2 cellular contexts compared by ENCODE assay signal in the genomic region with DNA sequence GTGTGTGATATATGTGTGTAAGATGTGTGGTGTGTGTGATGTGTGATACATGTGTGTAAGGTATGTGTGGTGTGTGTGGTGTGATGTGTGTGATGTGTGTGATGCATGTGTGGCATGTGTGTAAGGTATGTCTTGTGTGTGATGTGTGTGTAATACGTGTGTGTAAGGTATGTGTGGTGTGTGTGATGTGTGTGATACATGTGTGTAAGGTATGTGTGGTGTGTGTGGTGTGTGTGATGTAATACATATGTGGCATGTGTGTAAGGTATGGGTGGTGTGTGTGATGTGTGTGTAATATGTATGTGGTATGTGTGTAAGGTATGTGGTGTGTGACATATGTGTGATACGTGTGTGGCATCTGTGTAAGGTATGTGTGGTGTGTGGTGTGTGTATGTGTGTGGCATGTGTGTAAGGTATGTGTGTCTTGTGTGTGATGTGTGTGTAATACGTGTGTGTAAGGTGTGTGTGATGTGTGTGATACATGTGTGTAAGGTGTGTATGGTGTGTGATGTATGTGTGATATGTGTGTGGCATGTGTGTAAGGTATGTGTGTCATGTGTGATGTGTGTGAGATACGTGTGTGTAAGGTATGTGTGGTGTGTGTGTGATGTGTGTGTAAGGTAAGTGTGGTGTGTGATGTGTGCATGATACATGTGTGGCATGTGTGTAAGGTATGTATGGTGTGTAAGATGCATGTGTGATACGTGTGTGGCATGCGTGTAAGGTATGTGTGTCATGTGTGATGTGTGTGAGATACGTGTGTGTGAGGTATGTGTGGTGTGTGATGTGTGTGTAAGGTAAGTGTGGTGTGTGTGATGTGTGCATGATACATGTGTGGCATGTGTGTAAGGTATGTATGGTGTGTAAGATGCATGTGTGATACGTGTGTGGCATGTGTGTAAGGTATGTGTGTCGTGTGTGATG.
TF ChIP-seq lines count a peak whose summit lies in the region.
"Not testable (repeated sequence)": the region's sequence is repeated elsewhere in the genome, so short reads cannot be mapped to it uniquely, and the experiment has no call there.

No MANE protein-coding gene starts in this region.

TF ChIP-seq in GM12878, 131 proteins besides CTCF, POLR2A, EP300 and RAD21:
- TF ChIP-seq, protein P1, sequence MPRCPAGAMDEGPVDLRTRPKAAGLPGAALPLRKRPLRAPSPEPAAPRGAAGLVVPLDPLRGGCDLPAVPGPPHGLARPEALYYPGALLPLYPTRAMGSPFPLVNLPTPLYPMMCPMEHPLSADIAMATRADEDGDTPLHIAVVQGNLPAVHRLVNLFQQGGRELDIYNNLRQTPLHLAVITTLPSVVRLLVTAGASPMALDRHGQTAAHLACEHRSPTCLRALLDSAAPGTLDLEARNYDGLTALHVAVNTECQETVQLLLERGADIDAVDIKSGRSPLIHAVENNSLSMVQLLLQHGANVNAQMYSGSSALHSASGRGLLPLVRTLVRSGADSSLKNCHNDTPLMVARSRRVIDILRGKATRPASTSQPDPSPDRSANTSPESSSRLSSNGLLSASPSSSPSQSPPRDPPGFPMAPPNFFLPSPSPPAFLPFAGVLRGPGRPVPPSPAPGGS (IDR thresholded peaks at IDR 0.05; ENCODE audit: borderline replicate concordance, insufficient read depth, low read depth, low read length, poor library complexity, severe bottlenecking), result peak; percentile 31

TF ChIP-seq in HepG2, 621 proteins besides CTCF, POLR2A, EP300 and RAD21:
- TF ChIP-seq FOXK2 (IDR thresholded peaks at IDR 0.05), result peak; percentile 6; the same call in 1 of the 2 replicates
- TF ChIP-seq, protein P2, sequence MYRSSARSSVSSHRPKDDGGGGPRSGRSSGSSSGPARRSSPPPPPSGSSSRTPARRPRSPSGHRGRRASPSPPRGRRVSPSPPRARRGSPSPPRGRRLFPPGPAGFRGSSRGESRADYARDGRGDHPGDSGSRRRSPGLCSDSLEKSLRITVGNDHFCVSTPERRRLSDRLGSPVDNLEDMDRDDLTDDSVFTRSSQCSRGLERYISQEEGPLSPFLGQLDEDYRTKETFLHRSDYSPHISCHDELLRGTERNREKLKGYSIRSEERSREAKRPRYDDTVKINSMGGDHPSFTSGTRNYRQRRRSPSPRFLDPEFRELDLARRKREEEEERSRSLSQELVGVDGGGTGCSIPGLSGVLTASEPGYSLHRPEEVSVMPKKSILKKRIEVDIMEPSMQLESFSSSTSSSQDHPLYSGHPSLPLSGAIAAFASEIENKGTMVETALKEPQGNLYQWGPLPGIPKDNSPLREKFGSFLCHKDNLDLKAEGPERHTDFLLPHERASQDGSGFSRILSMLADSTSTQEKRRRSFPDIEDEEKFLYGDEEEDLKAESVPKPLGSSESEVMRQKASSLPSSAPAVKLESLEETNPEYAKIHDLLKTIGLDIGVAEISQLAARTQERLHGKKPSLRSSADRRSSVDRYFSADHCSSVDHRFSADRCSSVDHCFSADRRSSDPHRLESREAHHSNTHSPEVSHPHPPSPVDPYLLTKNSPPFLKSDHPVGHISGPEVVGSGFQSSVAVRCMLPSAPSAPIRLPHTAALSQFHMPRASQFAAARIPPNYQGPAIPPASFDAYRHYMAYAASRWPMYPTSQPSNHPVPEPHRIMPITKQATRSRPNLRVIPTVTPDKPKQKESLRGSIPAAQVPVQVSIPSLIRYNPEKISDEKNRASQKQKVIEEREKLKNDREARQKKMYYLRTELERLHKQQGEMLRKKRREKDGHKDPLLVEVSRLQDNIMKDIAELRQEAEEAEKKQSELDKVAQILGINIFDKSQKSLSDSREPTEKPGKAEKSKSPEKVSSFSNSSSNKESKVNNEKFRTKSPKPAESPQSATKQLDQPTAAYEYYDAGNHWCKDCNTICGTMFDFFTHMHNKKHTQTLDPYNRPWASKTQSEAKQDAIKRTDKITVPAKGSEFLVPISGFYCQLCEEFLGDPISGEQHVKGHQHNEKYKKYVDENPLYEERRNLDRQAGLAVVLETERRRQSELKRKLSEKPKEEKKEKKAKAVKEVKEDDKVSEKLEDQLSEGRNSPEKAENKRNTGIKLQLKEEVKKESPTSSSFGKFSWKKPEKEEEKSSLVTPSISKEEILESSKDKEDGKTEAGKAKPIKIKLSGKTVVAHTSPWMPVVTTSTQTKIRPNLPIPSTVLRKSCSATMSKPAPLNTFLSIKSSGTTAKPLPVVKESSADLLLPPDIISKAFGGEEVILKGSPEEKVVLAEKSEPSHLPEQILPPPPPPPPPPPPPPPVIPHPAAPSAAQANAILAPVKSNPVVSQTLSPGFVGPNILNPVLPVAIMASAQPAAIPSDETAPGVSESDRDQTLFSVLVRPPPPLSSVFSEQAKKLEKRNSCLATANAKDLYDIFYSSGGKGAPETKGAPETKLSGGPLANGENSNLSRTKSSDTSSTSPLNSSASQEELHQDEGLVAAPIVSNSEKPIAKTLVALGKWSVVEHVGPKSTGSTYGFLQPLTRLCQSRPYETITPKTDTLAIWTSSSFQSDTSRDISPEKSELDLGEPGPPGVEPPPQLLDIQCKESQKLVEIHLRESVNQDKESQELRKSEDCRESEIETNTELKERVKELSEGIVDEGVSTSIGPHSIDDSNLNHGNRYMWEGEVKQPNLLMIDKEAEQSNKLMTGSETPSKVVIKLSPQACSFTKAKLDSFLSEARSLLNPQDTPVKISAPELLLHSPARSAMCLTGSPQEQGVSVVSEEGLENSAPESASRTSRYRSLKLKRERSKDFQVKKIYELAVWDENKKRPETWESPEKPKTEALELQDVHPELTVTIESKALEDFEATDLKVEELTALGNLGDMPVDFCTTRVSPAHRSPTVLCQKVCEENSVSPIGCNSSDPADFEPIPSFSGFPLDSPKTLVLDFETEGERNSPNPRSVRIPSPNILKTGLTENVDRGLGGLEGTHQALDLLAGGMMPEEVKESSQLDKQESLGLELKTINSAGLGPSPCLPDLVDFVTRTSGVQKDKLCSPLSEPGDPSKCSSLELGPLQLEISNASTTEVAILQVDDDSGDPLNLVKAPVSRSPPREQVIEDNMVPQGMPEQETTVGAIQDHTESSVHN (CRISPR knock-in tag; IDR thresholded peaks at IDR 0.05), result 0 out of 2 replicates have a peak, but pooled peaks have one; percentile 21
- peak; percentile 72; the same call in 1 of the 2 replicates for TF ChIP-seq CREB1 (IDR thresholded peaks at IDR 0.05)
- TF ChIP-seq CREB1 (CRISPR knock-in tag; IDR thresholded peaks at IDR 0.05); ATF7 (CRISPR knock-in tag; IDR thresholded peaks at IDR 0.05); NONO (CRISPR knock-in tag; conservative IDR thresholded peaks at IDR 0.05); SOX6 (CRISPR knock-in tag; IDR thresholded peaks at IDR 0.05); FOXP1 (CRISPR knock-in tag; IDR thresholded peaks at IDR 0.05): not testable (repeated sequence)
- TF ChIP-seq RAD51 (IDR thresholded peaks at IDR 0.05; ENCODE audit: borderline replicate concordance), result peak; percentile 18; the same call in 1 of the 2 replicates
- 0 out of 2 replicates have a peak, but pooled peaks have one; percentile 50 for TF ChIP-seq ARNT (IDR thresholded peaks at IDR 0.05)
- TF ChIP-seq ATF7 (IDR thresholded peaks at IDR 0.05), result peak; percentile 55; the same call in 1 of the 2 replicates
- peak; percentile 19; the same call in 1 of the 2 replicates for TF ChIP-seq NONO (IDR thresholded peaks at IDR 0.05)
- TF ChIP-seq, protein P3, sequence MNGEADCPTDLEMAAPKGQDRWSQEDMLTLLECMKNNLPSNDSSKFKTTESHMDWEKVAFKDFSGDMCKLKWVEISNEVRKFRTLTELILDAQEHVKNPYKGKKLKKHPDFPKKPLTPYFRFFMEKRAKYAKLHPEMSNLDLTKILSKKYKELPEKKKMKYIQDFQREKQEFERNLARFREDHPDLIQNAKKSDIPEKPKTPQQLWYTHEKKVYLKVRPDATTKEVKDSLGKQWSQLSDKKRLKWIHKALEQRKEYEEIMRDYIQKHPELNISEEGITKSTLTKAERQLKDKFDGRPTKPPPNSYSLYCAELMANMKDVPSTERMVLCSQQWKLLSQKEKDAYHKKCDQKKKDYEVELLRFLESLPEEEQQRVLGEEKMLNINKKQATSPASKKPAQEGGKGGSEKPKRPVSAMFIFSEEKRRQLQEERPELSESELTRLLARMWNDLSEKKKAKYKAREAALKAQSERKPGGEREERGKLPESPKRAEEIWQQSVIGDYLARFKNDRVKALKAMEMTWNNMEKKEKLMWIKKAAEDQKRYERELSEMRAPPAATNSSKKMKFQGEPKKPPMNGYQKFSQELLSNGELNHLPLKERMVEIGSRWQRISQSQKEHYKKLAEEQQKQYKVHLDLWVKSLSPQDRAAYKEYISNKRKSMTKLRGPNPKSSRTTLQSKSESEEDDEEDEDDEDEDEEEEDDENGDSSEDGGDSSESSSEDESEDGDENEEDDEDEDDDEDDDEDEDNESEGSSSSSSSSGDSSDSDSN (CRISPR knock-in tag; IDR thresholded peaks at IDR 0.05), result 0 out of 2 replicates have a peak, but pooled peaks have one; percentile 24
- TF ChIP-seq, protein P4, sequence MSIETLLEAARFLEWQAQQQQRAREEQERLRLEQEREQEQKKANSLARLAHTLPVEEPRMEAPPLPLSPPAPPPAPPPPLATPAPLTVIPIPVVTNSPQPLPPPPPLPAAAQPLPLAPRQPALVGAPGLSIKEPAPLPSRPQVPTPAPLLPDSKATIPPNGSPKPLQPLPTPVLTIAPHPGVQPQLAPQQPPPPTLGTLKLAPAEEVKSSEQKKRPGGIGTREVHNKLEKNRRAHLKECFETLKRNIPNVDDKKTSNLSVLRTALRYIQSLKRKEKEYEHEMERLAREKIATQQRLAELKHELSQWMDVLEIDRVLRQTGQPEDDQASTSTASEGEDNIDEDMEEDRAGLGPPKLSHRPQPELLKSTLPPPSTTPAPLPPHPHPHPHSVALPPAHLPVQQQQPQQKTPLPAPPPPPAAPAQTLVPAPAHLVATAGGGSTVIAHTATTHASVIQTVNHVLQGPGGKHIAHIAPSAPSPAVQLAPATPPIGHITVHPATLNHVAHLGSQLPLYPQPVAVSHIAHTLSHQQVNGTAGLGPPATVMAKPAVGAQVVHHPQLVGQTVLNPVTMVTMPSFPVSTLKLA (IDR thresholded peaks at IDR 0.05), result peak; percentile 79
- peak; percentile 85; the same call in 1 of the 2 replicates for TF ChIP-seq SOX6 (IDR thresholded peaks at IDR 0.05)
- 0 out of 2 replicates have a peak, but pooled peaks have one; percentile 22 for TF ChIP-seq ZNF468 (CRISPR knock-in tag; IDR thresholded peaks at IDR 0.05)
- TF ChIP-seq FOXP1 (IDR thresholded peaks at IDR 0.05), result 0 out of 2 replicates have a peak, but pooled peaks have one; percentile 15
- TF ChIP-seq, protein P5, sequence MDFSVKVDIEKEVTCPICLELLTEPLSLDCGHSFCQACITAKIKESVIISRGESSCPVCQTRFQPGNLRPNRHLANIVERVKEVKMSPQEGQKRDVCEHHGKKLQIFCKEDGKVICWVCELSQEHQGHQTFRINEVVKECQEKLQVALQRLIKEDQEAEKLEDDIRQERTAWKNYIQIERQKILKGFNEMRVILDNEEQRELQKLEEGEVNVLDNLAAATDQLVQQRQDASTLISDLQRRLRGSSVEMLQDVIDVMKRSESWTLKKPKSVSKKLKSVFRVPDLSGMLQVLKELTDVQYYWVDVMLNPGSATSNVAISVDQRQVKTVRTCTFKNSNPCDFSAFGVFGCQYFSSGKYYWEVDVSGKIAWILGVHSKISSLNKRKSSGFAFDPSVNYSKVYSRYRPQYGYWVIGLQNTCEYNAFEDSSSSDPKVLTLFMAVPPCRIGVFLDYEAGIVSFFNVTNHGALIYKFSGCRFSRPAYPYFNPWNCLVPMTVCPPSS (IDR thresholded peaks at IDR 0.05), result peak; percentile 12; the same call in 1 of the 2 replicates
- TF ChIP-seq ATM (IDR thresholded peaks at IDR 0.05; ENCODE audit: borderline replicate concordance), result peak; percentile 79
- TF ChIP-seq ZNF207 (IDR thresholded peaks at IDR 0.05; ENCODE audit: borderline replicate concordance), result peak; percentile 82; the same call in 1 of the 2 replicates
